ENCODE assay signal across 14 cellular contexts in genomic region chr20:49999329-49999728, GRCh38. TPM values are rescaled to one million over a fixed set of nuclear protein-coding genes. Genes with fewer than 3 reads are reported as not detected.
DNase-seq lines count a peak whose midpoint lies in the region; ATAC-seq, FAIRE-seq and TF ChIP-seq lines count a peak whose summit lies in the region.
"Had no signal": no experiment of that assay in that cellular context is flagged by ENCODE, and none has a peak within 500 bp of the region (broad histone marks: within the 10 kb centered on the region; RNA-seq: fewer than 3 reads in every experiment).

No MANE protein-coding gene starts in this region.

- no peaks in the 10 kb centered on the region for H3K9me3 ChIP-seq in BLaER1 treated with 17β-estradiol and CSF1 and Interleukin-3, amounts not matched to agents 10 nM and 100 nM (replicated peaks in 1 of 11)
- no peaks in the 10 kb centered on the region for H3K9me3 ChIP-seq in GM12878 (replicated peaks; ENCODE audit: control insufficient read depth, insufficient read depth, low read length)
- no peaks in the 10 kb centered on the region for H3K9me3 ChIP-seq in Karpas-422 (ENCODE audit: low read length)
- no peaks in the 10 kb centered on the region for H3K9me3 ChIP-seq in gastrocnemius medialis
- H3K9me3 ChIP-seq: SJSA1 had no signal

- TF ChIP-seq CTCF in GM12878 (IDR thresholded peaks at IDR 0.05 in 2 of 3, conservative IDR thresholded peaks at IDR 0.05 in 1 of 3; ENCODE audit: control insufficient read depth in 2 of 3, extremely low read depth in 1 of 3, insufficient read depth in 1 of 3, low read depth in 3 of 3, low read length in 3 of 3) (no peak), gastrocnemius medialis (IDR thresholded peaks at IDR 0.05 in 4 of 5, conservative IDR thresholded peaks at IDR 0.05 in 1 of 5) (no peak)

- H3K9ac ChIP-seq in BLaER1 treated with 17β-estradiol and CSF1 and Interleukin-3, amounts not matched to agents 10 nM and 100 nM, result peak overlapping the region in 10 of 11 experiments; percentile 2 to 62 (median 56); a peak in 18 of 22 replicates
- H3K9ac ChIP-seq in GM12878 (ENCODE audit: control insufficient read depth, insufficient read depth, low read length) (0 out of 2 replicates have a peak overlapping the region, but pooled peaks have one; percentile 3), Karpas-422 (ENCODE audit: low read length) (no peak overlapping the region)

- no peaks in the 10 kb centered on the region for H3K27me3 ChIP-seq in BLaER1 treated with 17β-estradiol and CSF1 and Interleukin-3, amounts not matched to agents 10 nM and 100 nM
- H3K27me3 ChIP-seq in GM12878 (replicated peaks in 1 of 2; ENCODE audit: control insufficient read depth in 2 of 2, insufficient read depth in 2 of 2, low read length in 1 of 2) (no peaks in the 10 kb centered on the region), Karpas-422 (ENCODE audit: low read length) (no peaks in the 10 kb centered on the region), gastrocnemius medialis (no peaks in the 10 kb centered on the region)
- H3K27me3 ChIP-seq: SJSA1 had no signal

- DNase-seq in GM12878 (ENCODE audit: low read depth, low spot score) (peak; percentile 51), KBM-7 (no peak), Karpas-422 (no peak), gastrocnemius medialis (no peak)
- DNase-seq: activated CD4-positive, alpha-beta T cell treated with anti-CD3 and anti-CD28 coated beads, Interleukin-2, amount 10 ng/mL, durations not matched to agents 24 days and 14 days; CD4-positive, alpha-beta memory T cell; NCI-H1694 treated with DMSO at 0.1 percent for 48 hours; NCI-H82; small intestine had no signal

- no peaks in the 10 kb centered on the region for H3K79me2 ChIP-seq in GM12878 (ENCODE audit: control insufficient read depth, insufficient read depth, low read length)
- no peaks in the 10 kb centered on the region for H3K79me2 ChIP-seq in Karpas-422 (ENCODE audit: low read length)

- peak; percentile 64 for ATAC-seq in GM18502 (IDR thresholded peaks at IDR 0.05; ENCODE audit: poor library complexity, unreplicated experiment)
- ATAC-seq in HG02642 (IDR thresholded peaks at IDR 0.05; ENCODE audit: poor library complexity, unreplicated experiment), result peak; percentile 72
- peak; percentile 92 for ATAC-seq in GM12878
- ATAC-seq in gastrocnemius medialis, result no peak
- no peak for ATAC-seq in HG02938 (IDR thresholded peaks at IDR 0.05; ENCODE audit: unreplicated experiment)

- SMC1A ChIA-PET in GM12878 (lab: Charles Lee; ENCODE audit: uncharacterized antibody, unreplicated experiment), result interaction anchor here (0.6 to 1.4 kb wide), 6 partner anchors 9 to 85 kb away, joined by 3 to 7 read pairs (median 3); no protein-coding TSS in a partner anchor

- intact Hi-C loops in GM12878 (cut with micrococcal nuclease; ENCODE audit: unreplicated experiment), result no loop called here
- intact Hi-C loops in gastrocnemius medialis (cut with DNase I; ENCODE audit: low total_unique reads), result no loop called here

- H3K4me1 ChIP-seq in BLaER1 treated with 17β-estradiol and CSF1 and Interleukin-3, amounts not matched to agents 10 nM and 100 nM, result peaks cover 59 to 87% (median 70%) of the 10 kb centered on the region in 10 experiments
- H3K4me1 ChIP-seq in GM12878 (ENCODE audit: control insufficient read depth, insufficient read depth, low read length) (peaks cover 5% of the 10 kb centered on the region), Karpas-422 (ENCODE audit: low read length) (no peaks in the 10 kb centered on the region), gastrocnemius medialis (peaks cover 7 to 8% of the 10 kb centered on the region in 2 donors)
- H3K4me1 ChIP-seq: SJSA1 had no signal

- WGBS in GM12878 (ENCODE audit: insufficient coverage, insufficient replicate concordance, low lambda C conversion rate, missing lambda C conversion rate), result 1% methylated on average over 7 of the region's 7 CpGs

- peak overlapping the region in 2 of 10 experiments; percentile 13 to 42; a peak in 2 of 20 replicates for H3K4me3 ChIP-seq in BLaER1 treated with 17β-estradiol and CSF1 and Interleukin-3, amounts not matched to agents 10 nM and 100 nM
- H3K4me3 ChIP-seq in GM12878 (no peak overlapping the region), Karpas-422 (ENCODE audit: low read length) (no peak overlapping the region), gastrocnemius medialis (no peak overlapping the region)
- H3K4me3 ChIP-seq: SJSA1 had no signal

- H2AFZ ChIP-seq in GM12878 (ENCODE audit: control insufficient read depth, low read depth, low read length) (peak overlapping the region; percentile 28; the same call in 1 of the 2 replicates), Karpas-422 (ENCODE audit: low read length) (no peak overlapping the region)

- CTCF ChIA-PET in GM12878 (lab: Yijun Ruan, JAX), result interaction anchor here (0.6 to 3.1 kb wide), 8 partner anchors 9 to 167 kb away, joined by 3 to 19 read pairs (median 4); partner anchors contain the start of gene SNAI1

- no peaks in the 10 kb centered on the region for H3K9me2 ChIP-seq in Karpas-422 (replicated peaks; ENCODE audit: insufficient read depth, low read length)

- FAIRE-seq in GM12878 (lab: Jason Lieb, UNC), result no peak
- FAIRE-seq: small intestine had no signal

- H3K36me3 ChIP-seq in BLaER1 treated with 17β-estradiol and CSF1 and Interleukin-3, amounts not matched to agents 10 nM and 100 nM, result no peaks in the 10 kb centered on the region
- H3K36me3 ChIP-seq in GM12878 (ENCODE audit: control insufficient read depth in 2 of 2, insufficient read depth in 2 of 2, low read length in 1 of 2), result no peaks in the 10 kb centered on the region
- H3K36me3 ChIP-seq in Karpas-422 (ENCODE audit: insufficient read depth, low read length), result no peaks in the 10 kb centered on the region
- no peaks in the 10 kb centered on the region for H3K36me3 ChIP-seq in gastrocnemius medialis
- H3K36me3 ChIP-seq: SJSA1 had no signal

- TF ChIP-seq EP300 in GM12878 (IDR thresholded peaks at IDR 0.05; ENCODE audit: borderline replicate concordance in 1 of 2, control insufficient read depth in 1 of 2, low read depth in 2 of 2, low read length in 2 of 2), result no peak

- in situ Hi-C loops in GM12878 (cut with MboI), result no loop called here
- in situ Hi-C loops in KBM-7 (cut with MboI; ENCODE audit: low pct_unique_long_range_greater_than_20kb, low sequenced_read_pairs), result no loop called here
- in situ Hi-C loops in gastrocnemius medialis (cut with MboI; ENCODE audit: low sequenced_read_pairs in 4 of 4), result loop anchor here in 1 of 4 donors (10.0 kb wide), 1 partner anchor 55 kb away; no protein-coding TSS in a partner anchor

- TF ChIP-seq RAD21 in GM12878 (IDR thresholded peaks at IDR 0.05; ENCODE audit: insufficient read depth, low read depth, low read length), result no peak

- peak overlapping the region in 9 of 11 experiments; percentile 32 to 94 (median 63); a peak in 17 of 22 replicates for H3K27ac ChIP-seq in BLaER1 treated with 17β-estradiol and CSF1 and Interleukin-3, amounts not matched to agents 10 nM and 100 nM
- peak overlapping the region; percentile 38 for H3K27ac ChIP-seq in GM12878 (ENCODE audit: control insufficient read depth, insufficient read depth)
- H3K27ac ChIP-seq in Karpas-422 (ENCODE audit: low read length), result no peak overlapping the region
- H3K27ac ChIP-seq in gastrocnemius medialis, result no peak overlapping the region
- H3K27ac ChIP-seq: SJSA1 had no signal

- H3K4me2 ChIP-seq in BLaER1 treated with 17β-estradiol and CSF1 and Interleukin-3, amounts not matched to agents 10 nM and 100 nM, result peak overlapping the region; percentile 68 to 95 (median 79)
- H3K4me2 ChIP-seq in GM12878 (ENCODE audit: control insufficient read depth, insufficient read depth), result peak overlapping the region; percentile 42; the same call in 1 of the 2 replicates
- no peak overlapping the region for H3K4me2 ChIP-seq in Karpas-422 (ENCODE audit: low read depth, low read length, poor library complexity, severe bottlenecking)

- POLR2A ChIA-PET in GM12878 (lab: Charles Lee), result interaction anchor here (0.6 to 1.1 kb wide), 7 partner anchors 13 to 142 kb away, joined by 3 to 6 read pairs (median 3); no protein-coding TSS in a partner anchor

- RAD21 ChIA-PET in GM12878 (lab: Charles Lee; ENCODE audit: unreplicated experiment), result interaction anchor here (1.1 to 4.5 kb wide), 5 partner anchors 11 to 71 kb away, joined by 4 to 40 read pairs (median 7); no protein-coding TSS in a partner anchor

- no TSS peak for BruUV-seq in GM12878 (replicated peaks; lab: Mats Ljungman, UMichigan)

- no peaks in the 10 kb centered on the region for H4K20me1 ChIP-seq in BLaER1 treated with 17β-estradiol and CSF1 and Interleukin-3, amounts not matched to agents 10 nM and 100 nM
- no peaks in the 10 kb centered on the region for H4K20me1 ChIP-seq in GM12878 (ENCODE audit: control insufficient read depth, insufficient read depth)
- no peaks in the 10 kb centered on the region for H4K20me1 ChIP-seq in Karpas-422 (ENCODE audit: insufficient read depth, low read depth, low read length)

- TF ChIP-seq POLR2A in GM12878 (IDR thresholded peaks at IDR 0.05; ENCODE audit: low read depth, low read length) (no peak), gastrocnemius medialis (IDR thresholded peaks at IDR 0.05) (no peak)

TF ChIP-seq in GM12878, 131 proteins besides CTCF, POLR2A, EP300 and RAD21 (continues in another document):
- TF ChIP-seq RAD51 (IDR thresholded peaks at IDR 0.05), result no peak
- TF ChIP-seq IRF4 (IDR thresholded peaks at IDR 0.05; ENCODE audit: low read depth, low read length), result peak; percentile 53; the same call in 1 of the 2 replicates
- TF ChIP-seq EED (IDR thresholded peaks at IDR 0.05; ENCODE audit: low read depth), result peak; percentile 72
- no peak for TF ChIP-seq SREBF2 (IDR thresholded peaks at IDR 0.05; ENCODE audit: low read length)

RNA-seq across cellular contexts. Expression of gene SNAI1, which starts 16.5 kb away (rescaled TPM):
- 1.2 and 1.6 TPM in 2 replicates for total RNA-seq in GM12878 (2013; cell fraction: nucleolus; rRNA removed)
- total RNA-seq in GM12878 (2014; rRNA removed), result 0.05 and 0.17 TPM in 2 replicates
- total RNA-seq in GM12878 (2014; rRNA removed; fragmentation: Illumina TruSeq; extraction: Trizol), result 0.09 and 0.13 TPM in 2 replicates
- total RNA-seq in GM12878 (2021), result 0.33 and 0.43 TPM in 2 replicates
- polyA plus RNA-seq in GM12878 (2011; ENCODE audit: low read depth), result not detected
- 0.11 TPM in 1 of 2 replicates, not detected in the other for polyA plus RNA-seq in GM12878 (2011; rRNA removed)
- polyA plus RNA-seq in GM12878 (2011; cell fraction: cytosol; rRNA removed), result 0.08 TPM in 1 of 2 replicates, not detected in the other
- 0.56 and 0.61 TPM in 2 replicates for polyA plus RNA-seq in GM12878 (2011; cell fraction: nucleus; rRNA removed)
- polyA plus RNA-seq in GM12878 (2012), result 0.27 and 0.30 TPM in 2 replicates
- 0.22 TPM in 1 of 2 replicates, not detected in the other for polyA plus RNA-seq in GM12878 (2014; fragmentation: Illumina TruSeq; extraction: Trizol)
- polyA plus RNA-seq in GM12878 (2014; fragmentation: Nextera tagmentation; extraction: Ambion mirVana), result not detected
- polyA plus RNA-seq in GM12878 (2014; rRNA removed), result 0.13 and 0.27 TPM in 2 replicates
- polyA plus RNA-seq in GM12878 (2016; fragmentation: Nextera tagmentation; extraction: Ambion mirVana), result under 1 TPM; 0.78 to 0.79 TPM
- not detected in 2 replicates for polyA minus RNA-seq in GM12878 (2011; rRNA and poly(A)+ RNA removed)
- not detected in 2 replicates for polyA minus RNA-seq in GM12878 (2011; cell fraction: cytosol; rRNA and poly(A)+ RNA removed)
- 0.29 and 0.36 TPM in 2 replicates for polyA minus RNA-seq in GM12878 (2011; cell fraction: nucleus; rRNA and poly(A)+ RNA removed)
- 0.22 TPM in 1 of 2 replicates, not detected in the other for total RNA-seq in Karpas-422 (2014; rRNA removed; shearing (Covaris generic); ENCODE audit: low replicate concordance)
- 1 to 10 TPM in 3 of 4 donors, under 1 TPM in 1; 0.61 to 3.5 (median 1.3) TPM for total RNA-seq in gastrocnemius medialis

Comparison
In these comparisons a context has a peak if more than half of its experiments do, and no peak if none do; other contexts are left out.
1. H3K27ac ChIP-seq: peak in BLaER1 treated with 17β-estradiol and CSF1 and Interleukin-3, amounts not matched to agents 10 nM and 100 nM (9 of 11) and GM12878 (single experiment); none in Karpas-422 (single experiment) and gastrocnemius medialis (0 of 4).
2. ATAC-seq: peak in GM18502 (single experiment), HG02642 (single experiment) and GM12878 (single experiment); none in gastrocnemius medialis (0 of 2) and HG02938 (single experiment).